Comparison of ENCODE assay signal across 14 cellular contexts in genomic region chr17:76054112-76054476, GRCh38. TPM values are rescaled to one million over a fixed set of nuclear protein-coding genes. Genes with fewer than 3 reads are reported as not detected.
DNase-seq lines count a peak whose midpoint lies in the region; TF ChIP-seq lines count a peak whose summit lies in the region.
"Had no signal": no experiment of that assay in that cellular context is flagged by ENCODE, and none has a peak within 500 bp of the region (broad histone marks: within the 10 kb centered on the region; RNA-seq: fewer than 3 reads in every experiment).

No MANE protein-coding gene starts in this region.

- intact Hi-C loops in activated CD4-positive, alpha-beta T cell treated with anti-CD3 and anti-CD28 coated beads, Interleukin-2, amount 10 ng/mL, durations not matched to agents 24 days and 14 days (cut with micrococcal nuclease) = no loop called here

- TF ChIP-seq POLR2A in suprapubic skin (IDR thresholded peaks at IDR 0.05) = no peak

- peak overlapping the region; percentile 23 for H3K27ac Mint-ChIP-seq in activated CD4-positive, alpha-beta T cell treated with anti-CD3 and anti-CD28 coated beads, Interleukin-2, amount 10 ng/mL, durations not matched to agents 24 days and 14 days
- H3K27ac Mint-ChIP-seq: activated naive CD4-positive, alpha-beta T cell treated with anti-CD3 and anti-CD28 coated beads, Interleukin-2, amount 50 U/mL, for 24 hours had no signal

- no peaks in the 10 kb centered on the region for H3K27me3 Mint-ChIP-seq in activated CD4-positive, alpha-beta T cell treated with anti-CD3 and anti-CD28 coated beads, Interleukin-2, amount 10 ng/mL, durations not matched to agents 24 days and 14 days
- H3K27me3 Mint-ChIP-seq: activated naive CD4-positive, alpha-beta T cell treated with anti-CD3 and anti-CD28 coated beads, Interleukin-2, amount 50 U/mL, for 24 hours had no signal

- H3K36me3 Mint-ChIP-seq in activated CD4-positive, alpha-beta T cell treated with anti-CD3 and anti-CD28 coated beads, Interleukin-2, amount 10 ng/mL, durations not matched to agents 24 days and 14 days (ENCODE audit: low read depth) = peaks cover 64% of the 10 kb centered on the region

- H3K9ac ChIP-seq in adipocyte (ENCODE audit: low read length) = no peak overlapping the region

- no peak for TF ChIP-seq EP300 in suprapubic skin (IDR thresholded peaks at IDR 0.05)

- H3K27me3 ChIP-seq in adipocyte (replicated peaks; ENCODE audit: control insufficient read depth, insufficient read depth, low read length) (no peaks in the 10 kb centered on the region), suprapubic skin (no peaks in the 10 kb centered on the region)
- H3K27me3 ChIP-seq: tibial nerve had no signal

- H3K4me1 ChIP-seq in adipocyte (ENCODE audit: control insufficient read depth, insufficient read depth, low read length) (peaks cover 9% of the 10 kb centered on the region), suprapubic skin (peaks cover 57% of the 10 kb centered on the region)

- no peak for TF ChIP-seq CTCF in suprapubic skin (IDR thresholded peaks at IDR 0.05)

- H3K4me1 Mint-ChIP-seq in activated CD4-positive, alpha-beta T cell treated with anti-CD3 and anti-CD28 coated beads, Interleukin-2, amount 10 ng/mL, durations not matched to agents 24 days and 14 days = peaks cover 22% of the 10 kb centered on the region

- DNase-seq in activated CD4-positive, alpha-beta T cell treated with anti-CD3 and anti-CD28 coated beads, Interleukin-2, amount 10 ng/mL, durations not matched to agents 24 days and 14 days = no peak
- DNase-seq in activated CD4-positive, alpha-beta T cell treated with anti-CD3 and anti-CD28 coated beads for 48 hours = no peak
- DNase-seq in adipocyte (ENCODE audit: low read depth) = no peak
- peak; percentile 47 for DNase-seq in glomerular visceral epithelial cell (ENCODE audit: extremely low spot score)
- DNase-seq in suprapubic skin (ENCODE audit: low spot score in 2 of 2) = no peak
- no peak for DNase-seq in stimulated activated CD8-positive, alpha-beta memory T cell treated with anti-CD3 and anti-CD28 coated beads, Interleukin-4, amount 100 ng/mL, for 48 hours
- DNase-seq in caudate nucleus (lab: John Stamatoyannopoulos, UW) = no peak
- no peak for DNase-seq in H4 (ENCODE audit: low spot score)
- DNase-seq: DND-41, KG1, posterior cingulate gyrus had no signal

- WGBS in suprapubic skin = 88% methylated on average over 4 of the region's 4 CpGs

- H3K9me3 ChIP-seq in adipocyte (ENCODE audit: control insufficient read depth, low read length) (no peaks in the 10 kb centered on the region), suprapubic skin (no peaks in the 10 kb centered on the region)
- H3K9me3 ChIP-seq: tibial nerve had no signal

- H3K36me3 ChIP-seq in adipocyte (ENCODE audit: control insufficient read depth, insufficient read depth, low read length, severe bottlenecking) = peaks cover 78% of the 10 kb centered on the region
- H3K36me3 ChIP-seq in suprapubic skin = peaks cover 72% of the 10 kb centered on the region

- H3K4me3 Mint-ChIP-seq in activated CD4-positive, alpha-beta T cell treated with anti-CD3 and anti-CD28 coated beads, Interleukin-2, amount 10 ng/mL, durations not matched to agents 24 days and 14 days = no peak overlapping the region
- H3K4me3 Mint-ChIP-seq: activated naive CD4-positive, alpha-beta T cell treated with anti-CD3 and anti-CD28 coated beads, Interleukin-2, amount 50 U/mL, for 24 hours had no signal

- H3K4me3 ChIP-seq in adipocyte (ENCODE audit: low read length) = peak overlapping the region; percentile 36
- no peak overlapping the region for H3K4me3 ChIP-seq in suprapubic skin
- H3K4me3 ChIP-seq: tibial nerve had no signal

- H3K27ac ChIP-seq in suprapubic skin (peak overlapping the region; percentile 85), caudate nucleus (ENCODE audit: low read depth, low read length) (no peak overlapping the region)
- H3K27ac ChIP-seq: tibial nerve had no signal

- no peaks in the 10 kb centered on the region for H3K9me3 Mint-ChIP-seq in activated CD4-positive, alpha-beta T cell treated with anti-CD3 and anti-CD28 coated beads, Interleukin-2, amount 10 ng/mL, durations not matched to agents 24 days and 14 days
- H3K9me3 Mint-ChIP-seq: activated naive CD4-positive, alpha-beta T cell treated with anti-CD3 and anti-CD28 coated beads, Interleukin-2, amount 50 U/mL, for 24 hours had no signal

RNA-seq across cellular contexts. Expression of gene SRP68, which starts 18.2 kb away (rescaled TPM):
- total RNA-seq in activated CD4-positive, alpha-beta T cell treated with anti-CD3 and anti-CD28 coated beads, Interleukin-2, amount 10 ng/mL, durations not matched to agents 24 days and 14 days = 169 and 170 TPM in 2 replicates
- total RNA-seq in suprapubic skin = 10 to 100 TPM; 57.5 to 90.2 (median 64.2) TPM
- 37.3 and 39.7 TPM in 2 replicates for total RNA-seq in H4 (2014; rRNA removed; shearing (Covaris generic))

RNA-seq across cellular contexts. Expression of gene GALR2, which starts 20.5 kb away (rescaled TPM):
- total RNA-seq in activated CD4-positive, alpha-beta T cell treated with anti-CD3 and anti-CD28 coated beads, Interleukin-2, amount 10 ng/mL, durations not matched to agents 24 days and 14 days = 2.3 and 2.7 TPM in 2 replicates
- total RNA-seq in suprapubic skin = 1 to 10 TPM in 1 of 4 donors, not detected in 3; 1.2 TPM
- total RNA-seq in H4 (2014; rRNA removed; shearing (Covaris generic)) = 0.14 TPM in 1 of 2 replicates, not detected in the other
- total RNA-seq: Right ventricle myocardium inferior, tibial nerve had no signal

RNA-seq across cellular contexts. Expression of gene ZACN, which starts 24.9 kb away (rescaled TPM):
- 4.1 TPM in 2 replicates for total RNA-seq in activated CD4-positive, alpha-beta T cell treated with anti-CD3 and anti-CD28 coated beads, Interleukin-2, amount 10 ng/mL, durations not matched to agents 24 days and 14 days
- total RNA-seq in suprapubic skin = not detected
- not detected in 2 replicates for total RNA-seq in H4 (2014; rRNA removed; shearing (Covaris generic))
- total RNA-seq: Right ventricle myocardium inferior, tibial nerve had no signal

RNA-seq across cellular contexts. Expression of gene EVPL, which starts 27.0 kb away (rescaled TPM):
- 0.09 and 0.17 TPM in 2 replicates for total RNA-seq in activated CD4-positive, alpha-beta T cell treated with anti-CD3 and anti-CD28 coated beads, Interleukin-2, amount 10 ng/mL, durations not matched to agents 24 days and 14 days
- 100 to 1,000 TPM; 218 to 425 (median 274) TPM for total RNA-seq in suprapubic skin
- not detected in 2 replicates for total RNA-seq in H4 (2014; rRNA removed; shearing (Covaris generic))

RNA-seq across cellular contexts. Expression of gene EXOC7, which starts 49.5 kb away (rescaled TPM):
- 104 and 108 TPM in 2 replicates for total RNA-seq in activated CD4-positive, alpha-beta T cell treated with anti-CD3 and anti-CD28 coated beads, Interleukin-2, amount 10 ng/mL, durations not matched to agents 24 days and 14 days
- 100 to 1,000 TPM in 1 of 4 donors, 10 to 100 TPM in 3; 67.4 to 108 (median 78.6) TPM for total RNA-seq in suprapubic skin
- total RNA-seq in H4 (2014; rRNA removed; shearing (Covaris generic)) = 51.4 and 51.5 TPM in 2 replicates
